2 cellular contexts compared by ENCODE assay signal in genomic region chr4:108940086-108941033, GRCh38.
TF ChIP-seq lines count a peak whose summit lies in the region.

No MANE protein-coding gene starts in this region.

TF ChIP-seq in HEK293, 187 proteins besides CTCF, POLR2A, EP300 and RAD21:
- 0 out of 2 replicates have a peak, but pooled peaks have one; percentile 15 for TF ChIP-seq IKZF3 (tag by site-specific recombination; IDR thresholded peaks at IDR 0.05)
- no peak for TF ChIP-seq GFI1B (tag by site-specific recombination; IDR thresholded peaks at IDR 0.05)
- TF ChIP-seq ZNF571 (tag by site-specific recombination; IDR thresholded peaks at IDR 0.05): no peak
- TF ChIP-seq ZFHX2 (tag by site-specific recombination; conservative IDR thresholded peaks at IDR 0.05): peak; percentile 77
- TF ChIP-seq ZNF404 (tag by site-specific recombination; IDR thresholded peaks at IDR 0.05): no peak
- peak; percentile 41; the same call in 1 of the 2 replicates for TF ChIP-seq GLIS2 (tag by site-specific recombination; IDR thresholded peaks at IDR 0.05)
- no peak for TF ChIP-seq ZBTB44 (tag by site-specific recombination; IDR thresholded peaks at IDR 0.05)
- TF ChIP-seq EGR2 (tag by site-specific recombination; IDR thresholded peaks at IDR 0.05; ENCODE audit: low read depth): peak; percentile 74
- TF ChIP-seq PRDM6 (tag by site-specific recombination; IDR thresholded peaks at IDR 0.05): peak; percentile 44; the same call in 1 of the 2 replicates
TF ChIP-seq in HEK293: peak in this region for 5.

TF ChIP-seq in H1, 55 proteins besides CTCF, POLR2A, EP300 and RAD21:
- peak; percentile 61; the same call in 1 of the 2 replicates for TF ChIP-seq YY1 (IDR thresholded peaks at IDR 0.05; ENCODE audit: low read depth, low read length)
- TF ChIP-seq TEAD4 (IDR thresholded peaks at IDR 0.05; ENCODE audit: low read depth, low read length): no peak
- no peak for TF ChIP-seq MAX (IDR thresholded peaks at IDR 0.05)
- TF ChIP-seq RFX5 (IDR thresholded peaks at IDR 0.05; ENCODE audit: borderline replicate concordance, low read depth, low read length): no peak
